ENCODE assay signal across 1 cellular context in the genomic region with DNA sequence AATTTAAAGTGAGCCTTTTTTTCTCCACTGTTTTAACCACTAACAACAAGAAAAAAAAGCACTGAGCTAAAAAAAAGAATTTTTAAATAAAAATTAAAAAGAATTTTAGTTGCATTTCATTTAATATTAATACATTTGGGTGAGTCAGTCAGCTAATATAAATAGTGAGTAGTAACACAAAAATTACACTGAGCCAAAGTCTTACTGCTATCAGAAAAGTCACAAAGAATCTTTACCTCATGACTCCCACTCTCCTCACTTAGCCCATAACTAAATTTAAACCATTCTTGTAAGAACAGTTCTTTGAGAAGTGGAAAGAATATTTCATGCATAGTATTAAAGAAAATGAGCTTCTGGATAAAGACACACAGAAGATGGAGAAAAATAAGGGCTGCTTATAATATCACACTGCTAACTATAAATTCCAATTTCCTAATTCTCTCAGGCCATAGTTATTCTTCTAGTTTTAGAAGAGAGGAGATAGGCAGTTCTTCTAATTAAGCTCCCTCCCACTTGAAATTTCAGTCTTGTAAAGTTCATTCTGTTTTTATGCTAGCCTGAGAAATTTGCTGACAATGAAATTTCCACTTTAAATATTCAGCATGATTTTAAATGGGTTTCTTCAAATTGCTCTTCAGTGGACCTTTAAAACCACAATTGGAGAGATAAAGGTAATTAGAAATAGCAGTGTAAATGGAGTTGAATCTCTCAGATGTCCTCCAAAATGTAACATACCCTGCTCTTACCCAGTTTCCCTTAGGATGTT.
TF ChIP-seq lines count a peak whose summit lies in the region.

No MANE protein-coding gene starts in this region.

TF ChIP-seq in HepG2, 621 proteins besides CTCF, POLR2A, EP300 and RAD21:
- TF ChIP-seq MAFF (IDR thresholded peaks at IDR 0.05; ENCODE audit: low read depth, low read length) (peak; percentile 90), MAFK (conservative IDR thresholded peaks at IDR 0.05 in 1 of 2, IDR thresholded peaks at IDR 0.05 in 1 of 2; ENCODE audit: low read length in 2 of 2) (peak; percentile 86 to 94), MATR3 (CRISPR knock-in tag; IDR thresholded peaks at IDR 0.05) (no peak)
